8 cellular contexts compared by ENCODE assay signal in the genomic region with DNA sequence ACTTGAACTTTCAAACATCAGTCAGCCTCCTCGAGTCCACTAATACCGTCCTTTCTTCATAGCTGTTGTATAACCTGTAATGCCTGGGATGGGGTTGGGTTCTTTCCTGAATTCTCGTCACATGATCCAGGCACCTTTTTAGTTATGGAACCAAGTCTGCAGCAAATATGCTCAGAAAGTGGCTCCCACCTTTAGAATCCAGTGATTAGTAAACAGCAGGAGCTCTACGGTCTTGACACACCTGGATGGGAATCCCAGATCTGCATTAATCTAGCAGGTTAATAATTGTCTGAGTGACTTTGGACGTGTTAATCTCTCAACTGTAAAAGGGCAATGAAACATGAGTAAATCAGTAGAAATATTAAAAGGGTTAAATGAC. TPM values are rescaled to one million over a fixed set of nuclear protein-coding genes. Genes with fewer than 3 reads are reported as not detected.
DNase-seq lines count a peak whose midpoint lies in the region; ATAC-seq, FAIRE-seq and TF ChIP-seq lines count a peak whose summit lies in the region.

No MANE protein-coding gene starts in this region.

- H3K4me1 ChIP-seq in muscle layer of duodenum (ENCODE audit: control insufficient read depth in 1 of 2, insufficient read depth in 2 of 2, low read length in 2 of 2) = no peaks in the 10 kb centered on the region

- H3K4me3 ChIP-seq in AG10803 (ENCODE audit: low read length) (peak overlapping the region; percentile 70), bronchial epithelial cell (ENCODE audit: low read depth, low read length) (peak overlapping the region; percentile 90), muscle layer of duodenum (ENCODE audit: low read depth in 1 of 2, low read length in 2 of 2) (peak overlapping the region in 1 of 2 donors; percentile 52)

- peaks cover 10 to 20% (median 15%) of the 10 kb centered on the region in 3 donors for H3K4me1 Mint-ChIP-seq in IgD-negative memory B cell

- H3K9me3 ChIP-seq in muscle layer of duodenum (ENCODE audit: control insufficient read depth in 1 of 2, low read length in 2 of 2) = no peaks in the 10 kb centered on the region

- H3K27me3 Mint-ChIP-seq in IgD-negative memory B cell = no peaks in the 10 kb centered on the region

- no peaks in the 10 kb centered on the region for H3K36me3 ChIP-seq in bronchial epithelial cell (ENCODE audit: control insufficient read depth, insufficient read depth, low read length)
- peaks cover 0 to 11% of the 10 kb centered on the region in 2 donors for H3K36me3 ChIP-seq in muscle layer of duodenum (ENCODE audit: control insufficient read depth in 1 of 2, insufficient read depth in 2 of 2, low read length in 2 of 2)

- no peak for FAIRE-seq in bronchial epithelial cell (lab: Jason Lieb, UNC)

- ATAC-seq in GM19351 (IDR thresholded peaks at IDR 0.05; ENCODE audit: unreplicated experiment) (no peak), HG03432 (IDR thresholded peaks at IDR 0.05; ENCODE audit: unreplicated experiment) (no peak)

- H3K27me3 ChIP-seq in bronchial epithelial cell (ENCODE audit: control insufficient read depth, insufficient read depth, low read length) (no peaks in the 10 kb centered on the region), muscle layer of duodenum (ENCODE audit: low read depth, low read length) (no peaks in the 10 kb centered on the region)

- H3K4me3 Mint-ChIP-seq in IgD-negative memory B cell = peak overlapping the region; percentile 71 to 91 (median 86)

- TF ChIP-seq CTCF in AG10803 (conservative IDR thresholded peaks at IDR 0.05; ENCODE audit: low read length) = no peak
- no peak for TF ChIP-seq CTCF in bronchial epithelial cell (IDR thresholded peaks at IDR 0.05; ENCODE audit: insufficient read depth, low read length, severe bottlenecking)

- no peak for DNase-seq in AG10803 (ENCODE audit: low read depth)
- peak; percentile 11 for DNase-seq in bronchial epithelial cell (ENCODE audit: low read depth)
- no peak for DNase-seq in T1000 (lab: John Stamatoyannopoulos, UW)
- no peak for DNase-seq in HUDEP-2 (lab: John Stamatoyannopoulos, UW; ENCODE audit: unreplicated experiment in 76 of 76)

- peak overlapping the region; percentile 67 to 82 (median 71) for H3K27ac Mint-ChIP-seq in IgD-negative memory B cell

- no peaks in the 10 kb centered on the region for H3K9me3 Mint-ChIP-seq in IgD-negative memory B cell

- no peaks in the 10 kb centered on the region for H3K36me3 Mint-ChIP-seq in IgD-negative memory B cell

- peak overlapping the region; percentile 71 for H3K27ac ChIP-seq in muscle layer of duodenum (ENCODE audit: low read length)

RNA-seq across cellular contexts. Expression of gene ZHX3, which starts 0.7 kb away (rescaled TPM):
- 3.4 TPM for polyA plus RNA-seq in IgD-negative memory B cell
- total RNA-seq in bronchial epithelial cell = 5.8 and 14.5 TPM in 2 replicates

RNA-seq across cellular contexts. Expression of gene LPIN3, which starts 22.4 kb away (rescaled TPM):
- polyA plus RNA-seq in IgD-negative memory B cell = not detected
- total RNA-seq in bronchial epithelial cell = 3.9 and 10.0 TPM in 2 replicates

RNA-seq across cellular contexts. Expression of gene EMILIN3, which starts 48.4 kb away (rescaled TPM):
- not detected for polyA plus RNA-seq in IgD-negative memory B cell
- total RNA-seq in bronchial epithelial cell = not detected in 2 replicates
